18 cellular contexts compared by ENCODE assay signal in the genomic region with DNA sequence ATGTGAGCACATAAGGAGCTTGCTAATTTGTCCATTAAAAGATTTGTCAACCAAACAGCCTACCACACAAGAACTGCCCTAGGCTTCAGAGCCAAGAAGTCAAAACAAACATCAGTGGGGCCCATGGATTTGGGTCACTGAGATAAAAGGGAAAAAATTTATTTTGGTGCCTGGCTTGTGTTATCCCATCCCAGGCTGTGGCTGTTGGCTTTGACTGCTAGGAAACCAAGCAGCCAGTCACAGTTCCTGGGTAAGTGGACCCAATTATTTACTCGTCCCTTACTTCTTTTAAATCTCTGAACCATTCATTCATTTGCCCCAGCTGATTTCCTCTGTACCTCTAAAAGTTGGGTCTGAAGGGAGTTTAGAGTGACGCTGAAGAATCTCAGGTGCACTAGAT. TPM values are rescaled to one million over a fixed set of nuclear protein-coding genes. Genes with fewer than 3 reads are reported as not detected.
DNase-seq lines count a peak whose midpoint lies in the region; ATAC-seq, FAIRE-seq and TF ChIP-seq lines count a peak whose summit lies in the region.
"Had no signal": no experiment of that assay in that cellular context is flagged by ENCODE, and none has a peak within 500 bp of the region (broad histone marks: within the 10 kb centered on the region; RNA-seq: fewer than 3 reads in every experiment).

No MANE protein-coding gene starts in this region.

- no peak for TF ChIP-seq RAD21 in A549 (conservative IDR thresholded peaks at IDR 0.05 in 1 of 2, IDR thresholded peaks at IDR 0.05 in 1 of 2)

- no peaks in the 10 kb centered on the region for H3K27me3 ChIP-seq in esophagus squamous epithelium
- H3K27me3 ChIP-seq: heart left ventricle, suprapubic skin had no signal

- TF ChIP-seq POLR2A in A549 (IDR thresholded peaks at IDR 0.05; ENCODE audit: low read length) (no peak), esophagus squamous epithelium (IDR thresholded peaks at IDR 0.05) (no peak)

- intact Hi-C loops in esophagus squamous epithelium (cut with DNase I), result no loop called here

- 0% methylated on average over 2 of the region's 2 CpGs for WGBS in A549 (ENCODE audit: missing lambda C conversion rate)
- 88 to 92% methylated on average over 2 of the region's 2 CpGs for WGBS in esophagus squamous epithelium, 2 donors

- TF ChIP-seq CTCF in A549 (IDR thresholded peaks at IDR 0.05) (no peak), osteocyte (IDR thresholded peaks at IDR 0.05) (no peak), esophagus squamous epithelium (IDR thresholded peaks at IDR 0.05) (no peak)

- POLR2A ChIA-PET in A549 (lab: Yijun Ruan, JAX), result interaction anchor here (0.9 to 2.1 kb wide), 8 partner anchors 12 to 41 kb away, joined by 3 to 13 read pairs (median 6); a partner anchor contains a TSS

- H3K36me3 Mint-ChIP-seq in osteocyte (ENCODE audit: unreplicated experiment), result no peaks in the 10 kb centered on the region
- no peaks in the 10 kb centered on the region for H3K36me3 Mint-ChIP-seq in activated T-cell treated with anti-CD3 and anti-CD28 coated beads, Interleukin-2, amount 50 U/mL, for 24 hours (ENCODE audit: low read depth)
- H3K36me3 Mint-ChIP-seq: activated naive CD4-positive, alpha-beta T cell treated with anti-CD3 and anti-CD28 coated beads, Interleukin-2, amount 50 U/mL, for 72 hours had no signal

- H3K4me3 ChIP-seq in A549 (no peak overlapping the region), esophagus squamous epithelium (no peak overlapping the region)
- H3K4me3 ChIP-seq: GM23248, heart left ventricle, suprapubic skin had no signal

- H3K4me2 ChIP-seq in A549, result peak overlapping the region; percentile 70

- CTCF ChIA-PET in A549 (lab: Yijun Ruan, JAX), result interaction anchor here (0.6 to 2.7 kb wide), 8 partner anchors 10 to 274 kb away, joined by 3 to 10 read pairs (median 4); a partner anchor contains a TSS

- H3K9me3 Mint-ChIP-seq in osteocyte (ENCODE audit: unreplicated experiment), result no peaks in the 10 kb centered on the region
- no peaks in the 10 kb centered on the region for H3K9me3 Mint-ChIP-seq in activated T-cell treated with anti-CD3 and anti-CD28 coated beads, Interleukin-2, amount 50 U/mL, for 24 hours
- H3K9me3 Mint-ChIP-seq: activated naive CD4-positive, alpha-beta T cell treated with anti-CD3 and anti-CD28 coated beads, Interleukin-2, amount 50 U/mL, for 72 hours had no signal

- H3K4me3 Mint-ChIP-seq in osteocyte (ENCODE audit: unreplicated experiment), result no peak overlapping the region
- H3K4me3 Mint-ChIP-seq in activated T-cell treated with anti-CD3 and anti-CD28 coated beads, Interleukin-2, amount 50 U/mL, for 24 hours, result no peak overlapping the region

- DNase-seq in A549 (ENCODE audit: low read depth in 1 of 2, low spot score in 1 of 2) (peak in 1 of 2 experiments; percentile 77), H4 (ENCODE audit: low spot score) (peak; percentile 67), epithelial cell of prostate (ENCODE audit: low read depth, low spot score) (no peak), osteocyte (ENCODE audit: extremely low spot score, unreplicated experiment) (peak; percentile 36), esophagus squamous epithelium (lab: John Stamatoyannopoulos, UW) (no peak)
- DNase-seq in activated T-cell treated with anti-CD3 and anti-CD28 coated beads, Interleukin-2, amount 50 U/mL, for 24 hours, result no peak
- DNase-seq: activated CD4-positive, alpha-beta T cell treated with anti-CD3 and anti-CD28 coated beads for 1 hour; activated CD8-positive, alpha-beta memory T cell treated with anti-CD3 and anti-CD28 coated beads for 24 hours; cortex of kidney; heart left ventricle; NCI-H1105 treated with DMSO at 0.1 percent for 48 hours; NCI-H510A treated with DMSO at 0.1 percent for 48 hours; RPMI8226 had no signal

- H3K36me3 ChIP-seq in esophagus squamous epithelium, result no peaks in the 10 kb centered on the region
- H3K36me3 ChIP-seq: heart left ventricle, suprapubic skin had no signal

- no peak for TF ChIP-seq EP300 in A549 (IDR thresholded peaks at IDR 0.05)

- H3K27ac ChIP-seq in A549, result peak overlapping the region; percentile 95 to 98
- H3K27ac ChIP-seq in epithelial cell of prostate, result peak overlapping the region; percentile 99
- H3K27ac ChIP-seq in esophagus squamous epithelium, result no peak overlapping the region
- H3K27ac ChIP-seq: GM23248, suprapubic skin had no signal

- no peaks in the 10 kb centered on the region for H3K27me3 Mint-ChIP-seq in osteocyte (ENCODE audit: unreplicated experiment)
- H3K27me3 Mint-ChIP-seq in activated T-cell treated with anti-CD3 and anti-CD28 coated beads, Interleukin-2, amount 50 U/mL, for 24 hours, result no peaks in the 10 kb centered on the region

- no peak overlapping the region for H3K27ac Mint-ChIP-seq in osteocyte (ENCODE audit: unreplicated experiment)
- H3K27ac Mint-ChIP-seq in activated T-cell treated with anti-CD3 and anti-CD28 coated beads, Interleukin-2, amount 50 U/mL, for 24 hours, result no peak overlapping the region

- peaks cover 88% of the 10 kb centered on the region for H3K4me1 ChIP-seq in A549
- H3K4me1 ChIP-seq in esophagus squamous epithelium, result peaks cover 0 to 28% (median 3%) of the 10 kb centered on the region in 3 donors

- H3K4me1 Mint-ChIP-seq in osteocyte (ENCODE audit: unreplicated experiment), result peaks cover 14% of the 10 kb centered on the region
- H3K4me1 Mint-ChIP-seq in activated T-cell treated with anti-CD3 and anti-CD28 coated beads, Interleukin-2, amount 50 U/mL, for 24 hours (ENCODE audit: low read depth), result peaks cover 2% of the 10 kb centered on the region

- ATAC-seq in A549 (peak; percentile 25 to 31), HG03571 (IDR thresholded peaks at IDR 0.05; ENCODE audit: unreplicated experiment) (no peak), HG02759 (IDR thresholded peaks at IDR 0.05; ENCODE audit: unreplicated experiment) (no peak)
- ATAC-seq: activated naive CD4-positive, alpha-beta T cell treated with anti-CD3 and anti-CD28 coated beads, Interleukin-2, amount 50 U/mL, for 72 hours had no signal

- H3K9me3 ChIP-seq in A549, result no peaks in the 10 kb centered on the region
- no peaks in the 10 kb centered on the region for H3K9me3 ChIP-seq in esophagus squamous epithelium
- H3K9me3 ChIP-seq: heart left ventricle, suprapubic skin had no signal

- no peak for FAIRE-seq in A549 (lab: Jason Lieb, UNC)

TF ChIP-seq in A549, 52 proteins besides CTCF, POLR2A, EP300 and RAD21 (continues in another document):
- TF ChIP-seq CEBPB (IDR thresholded peaks at IDR 0.05), result no peak
- no peak for TF ChIP-seq CHD2 (IDR thresholded peaks at IDR 0.05; ENCODE audit: low read length, partially characterized antibody)
- TF ChIP-seq MYC (IDR thresholded peaks at IDR 0.05; ENCODE audit: borderline replicate concordance, low read length), result no peak
- no peak for TF ChIP-seq MAFK (IDR thresholded peaks at IDR 0.05; ENCODE audit: partially characterized antibody)
- TF ChIP-seq ESRRA (IDR thresholded peaks at IDR 0.05; ENCODE audit: borderline replicate concordance, low read length), result no peak
- TF ChIP-seq, protein P1, sequence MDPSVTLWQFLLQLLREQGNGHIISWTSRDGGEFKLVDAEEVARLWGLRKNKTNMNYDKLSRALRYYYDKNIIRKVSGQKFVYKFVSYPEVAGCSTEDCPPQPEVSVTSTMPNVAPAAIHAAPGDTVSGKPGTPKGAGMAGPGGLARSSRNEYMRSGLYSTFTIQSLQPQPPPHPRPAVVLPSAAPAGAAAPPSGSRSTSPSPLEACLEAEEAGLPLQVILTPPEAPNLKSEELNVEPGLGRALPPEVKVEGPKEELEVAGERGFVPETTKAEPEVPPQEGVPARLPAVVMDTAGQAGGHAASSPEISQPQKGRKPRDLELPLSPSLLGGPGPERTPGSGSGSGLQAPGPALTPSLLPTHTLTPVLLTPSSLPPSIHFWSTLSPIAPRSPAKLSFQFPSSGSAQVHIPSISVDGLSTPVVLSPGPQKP (IDR thresholded peaks at IDR 0.05; ENCODE audit: low read depth, low read length), result no peak
- no peak for TF ChIP-seq BHLHE40 (IDR thresholded peaks at IDR 0.05; ENCODE audit: low read depth, low read length)
- peak; percentile 63 for TF ChIP-seq FOSB (CRISPR knock-in tag; IDR thresholded peaks at IDR 0.05)
- TF ChIP-seq, protein P2, sequence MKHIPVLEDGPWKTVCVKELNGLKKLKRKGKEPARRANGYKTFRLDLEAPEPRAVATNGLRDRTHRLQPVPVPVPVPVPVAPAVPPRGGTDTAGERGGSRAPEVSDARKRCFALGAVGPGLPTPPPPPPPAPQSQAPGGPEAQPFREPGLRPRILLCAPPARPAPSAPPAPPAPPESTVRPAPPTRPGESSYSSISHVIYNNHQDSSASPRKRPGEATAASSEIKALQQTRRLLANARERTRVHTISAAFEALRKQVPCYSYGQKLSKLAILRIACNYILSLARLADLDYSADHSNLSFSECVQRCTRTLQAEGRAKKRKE (CRISPR knock-in tag; IDR thresholded peaks at IDR 0.05; ENCODE audit: low read depth), result no peak
- TF ChIP-seq PHF8 (IDR thresholded peaks at IDR 0.05; ENCODE audit: borderline replicate concordance, low read depth), result no peak
- TF ChIP-seq GATA3 (IDR thresholded peaks at IDR 0.05; ENCODE audit: borderline replicate concordance), result no peak
- TF ChIP-seq, protein P3, sequence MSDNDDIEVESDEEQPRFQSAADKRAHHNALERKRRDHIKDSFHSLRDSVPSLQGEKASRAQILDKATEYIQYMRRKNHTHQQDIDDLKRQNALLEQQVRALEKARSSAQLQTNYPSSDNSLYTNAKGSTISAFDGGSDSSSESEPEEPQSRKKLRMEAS (IDR thresholded peaks at IDR 0.05), result no peak
- TF ChIP-seq, protein P4, sequence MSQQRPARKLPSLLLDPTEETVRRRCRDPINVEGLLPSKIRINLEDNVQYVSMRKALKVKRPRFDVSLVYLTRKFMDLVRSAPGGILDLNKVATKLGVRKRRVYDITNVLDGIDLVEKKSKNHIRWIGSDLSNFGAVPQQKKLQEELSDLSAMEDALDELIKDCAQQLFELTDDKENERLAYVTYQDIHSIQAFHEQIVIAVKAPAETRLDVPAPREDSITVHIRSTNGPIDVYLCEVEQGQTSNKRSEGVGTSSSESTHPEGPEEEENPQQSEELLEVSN (IDR thresholded peaks at IDR 0.05; ENCODE audit: borderline replicate concordance, low read depth), result no peak
- no peak for TF ChIP-seq ZC3H11A (IDR thresholded peaks at IDR 0.05)
- TF ChIP-seq KDM1A (IDR thresholded peaks at IDR 0.05; ENCODE audit: low read depth), result no peak
- TF ChIP-seq CBX8 (IDR thresholded peaks at IDR 0.05), result no peak
- no peak for TF ChIP-seq JUNB (IDR thresholded peaks at IDR 0.05)
- peak; percentile 57; the same call in 1 of the 2 replicates for TF ChIP-seq RARB (CRISPR knock-in tag; IDR thresholded peaks at IDR 0.05)

RNA-seq across cellular contexts. Expression of a gene that starts 41.3 kb away (rescaled TPM):
- polyA plus RNA-seq in A549 (2011; rRNA removed) (67.1 and 87.4 TPM in 2 replicates), A549 (2017; fragmentation: RNase III; extraction: RNeasy Plus Mini Kit Qiagen cat#74134 plus additional on column Dnase treatment) (33.2 to 34.3 TPM (median 33.5 TPM) in 3 replicates)
- polyA plus RNA-seq in A549 (2012; cell fraction: cytosol; rRNA removed), result 41.2 and 42.5 TPM in 2 replicates
- polyA plus RNA-seq in A549 (2012; cell fraction: nucleus; rRNA removed), result 54.7 and 61.3 TPM in 2 replicates
- 40.1 and 44.8 TPM in 2 replicates for polyA minus RNA-seq in A549 (2011; rRNA and poly(A)+ RNA removed)
- 3.5 and 6.7 TPM in 2 replicates for total RNA-seq in H4 (2014; rRNA removed; shearing (Covaris generic))
- total RNA-seq in osteocyte (10.9 and 13.2 TPM in 2 replicates), esophagus squamous epithelium (10 to 100 TPM in 1 of 4 donors, 1 to 10 TPM in 3; 3.0 to 11.8 (median 5.9) TPM)

Comparison
In these comparisons a context has a peak if more than half of its experiments do, and no peak if none do; other contexts are left out.
1. ATAC-seq: peak in A549 (2 of 2); none in HG03571 (single experiment) and HG02759 (single experiment).
2. DNase-seq: peak in H4 (single experiment) and osteocyte (single experiment); none in epithelial cell of prostate (single experiment), esophagus squamous epithelium (single experiment) and activated T-cell treated with anti-CD3 and anti-CD28 coated beads, Interleukin-2, amount 50 U/mL, for 24 hours (single experiment).
3. H3K27ac ChIP-seq: peak in A549 (2 of 2) and epithelial cell of prostate (single experiment); none in esophagus squamous epithelium (0 of 4).